Comparison of ENCODE assay signal across 8 cellular contexts in the genomic region with DNA sequence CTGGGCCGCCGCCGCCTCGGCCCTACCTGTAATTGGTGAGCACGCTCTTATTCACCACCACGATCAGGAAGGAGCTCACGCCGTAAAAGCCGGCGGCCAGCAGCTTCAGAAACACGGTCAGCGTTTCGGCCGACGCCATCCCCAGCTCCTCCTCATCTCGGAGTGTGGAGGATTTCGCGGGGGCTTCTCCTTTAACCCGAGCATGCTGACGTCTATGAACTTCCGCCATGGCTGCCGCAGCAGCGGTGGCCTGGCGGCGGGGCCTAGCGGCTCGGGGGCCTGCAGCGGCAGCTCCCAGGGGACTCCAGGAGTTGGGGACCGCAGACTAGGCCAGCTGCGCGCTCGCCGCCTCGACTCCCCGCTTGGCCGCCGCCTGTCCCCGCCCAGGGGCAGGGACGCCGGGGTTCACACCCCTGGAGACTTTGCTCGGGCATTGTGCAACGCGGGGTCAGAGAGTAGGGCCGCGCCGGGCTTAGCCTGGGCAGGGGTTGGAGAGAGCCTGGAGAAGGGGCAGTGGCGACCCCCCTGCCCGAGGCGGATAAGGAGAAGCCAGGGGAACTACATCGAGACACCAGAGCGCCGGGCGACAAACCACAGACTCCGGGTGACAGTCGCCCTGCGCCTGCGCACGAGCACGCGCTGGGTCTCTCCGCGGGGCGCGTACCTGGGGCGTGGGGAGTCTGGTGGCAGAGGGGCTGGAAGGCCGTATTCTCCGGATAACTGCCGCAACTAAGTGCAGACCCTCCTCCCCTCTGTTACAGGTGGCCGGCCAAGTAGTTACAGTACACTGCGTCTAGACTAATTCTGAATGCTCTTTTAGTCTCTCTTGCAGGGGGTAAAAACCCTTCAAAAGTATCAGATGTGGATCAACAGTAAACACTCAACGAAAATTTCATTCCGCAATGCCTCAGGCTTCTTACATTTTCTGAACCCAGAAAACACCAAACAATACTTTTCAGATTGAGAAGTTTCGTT. TPM values are rescaled to one million over a fixed set of nuclear protein-coding genes. Genes with fewer than 3 reads are reported as not detected.
A peak's percentile ranks its signal among the peaks of the same experiment; 100 is the strongest.
DNase-seq lines count a peak whose midpoint lies in the region; ATAC-seq and TF ChIP-seq lines count a peak whose summit lies in the region.

Gene SLC35D1 (minus strand): TSS at position 364 of the 975 bp plus-strand sequence. CDS start 135 bp downstream, at position 229.

- intact Hi-C loops in left ventricle myocardium inferior (cut with micrococcal nuclease) = no loop called here
- intact Hi-C loops in prostate gland (cut with DNase I) = loop anchor here (5.0 to 10.0 kb wide), 2 partner anchors 91 to 122 kb away; no protein-coding TSS in a partner anchor

- peak; percentile 88 for ATAC-seq in HG02759 (IDR thresholded peaks at IDR 0.05; ENCODE audit: unreplicated experiment)

- peaks cover 42% of the 10 kb centered on the region for H3K4me1 ChIP-seq in left ventricle myocardium inferior
- no peaks in the 10 kb centered on the region for H3K4me1 ChIP-seq in prostate gland (replicated peaks)
- H3K4me1 ChIP-seq in urinary bladder (ENCODE audit: insufficient read depth) = no peaks in the 10 kb centered on the region

- TF ChIP-seq CTCF in GM13976 (IDR thresholded peaks at IDR 0.05; ENCODE audit: borderline replicate concordance, control extremely low read depth, extremely low read depth, insufficient read depth, missing control alignments) (no peak), left ventricle myocardium inferior (IDR thresholded peaks at IDR 0.05; ENCODE audit: borderline replicate concordance) (no peak), prostate gland (IDR thresholded peaks at IDR 0.05) (no peak)

- WGBS in adipose tissue, 3 donors = 0 to 1% (median 1%) methylated on average over 61 to 73 of the region's 73 CpGs
- under 1% methylated on average over 73 of the region's 73 CpGs for WGBS in prostate gland
- WGBS in urinary bladder = under 1% methylated on average over 73 of the region's 73 CpGs

- in situ Hi-C loops in GM13976 (cut with MboI; ENCODE audit: low sequenced_read_pairs, unreplicated experiment) = no loop called here

- H3K4me3 ChIP-seq in left ventricle myocardium inferior (peak within 1 kb of the TSS; percentile 84), prostate gland (peak within 1 kb of the TSS; percentile 57 to 89), urinary bladder (ENCODE audit: low read depth, low read length) (peak within 1 kb of the TSS; percentile 83)

- H3K27me3 ChIP-seq in left ventricle myocardium inferior (ENCODE audit: low read depth) (no peaks in the 10 kb centered on the region), prostate gland (replicated peaks; ENCODE audit: insufficient read depth) (no peaks in the 10 kb centered on the region)

- H3K36me3 ChIP-seq in left ventricle myocardium inferior = peaks cover 21% of the 10 kb centered on the region
- H3K36me3 ChIP-seq in prostate gland = no peaks in the 10 kb centered on the region
- no peaks in the 10 kb centered on the region for H3K36me3 ChIP-seq in urinary bladder (ENCODE audit: insufficient read depth)

- TF ChIP-seq POLR2A in prostate gland (IDR thresholded peaks at IDR 0.05) = no peak

- H3K27ac ChIP-seq in adipose tissue (ENCODE audit: low read depth, low read length) = peak within 1 kb of the TSS; percentile 14
- H3K27ac ChIP-seq in left ventricle myocardium inferior (replicated peaks) = peak within 1 kb of the TSS; percentile 98
- H3K27ac ChIP-seq in prostate gland = peak within 1 kb of the TSS; percentile 91 to 95
- peak within 1 kb of the TSS; percentile 97 for H3K27ac ChIP-seq in urinary bladder (ENCODE audit: low read depth)

- DNase-seq in GM13976 (ENCODE audit: low spot score) (peak; percentile 90), NCI-H1105 treated with DMSO at 0.1 percent for 48 hours (lab: John Stamatoyannopoulos, UW) (peak; percentile 92), T-helper 1 cell (peak; percentile 46 to 78 (median 71)), left ventricle myocardium inferior (peak; percentile 71), prostate gland (ENCODE audit: low spot score) (peak; percentile 64)

- H3K9me3 ChIP-seq in left ventricle myocardium inferior (replicated peaks) = no peaks in the 10 kb centered on the region
- no peaks in the 10 kb centered on the region for H3K9me3 ChIP-seq in prostate gland

RNA-seq across cellular contexts. Expression of gene SLC35D1, which starts in this region (rescaled TPM):
- polyA plus RNA-seq in adipose tissue = 1 to 10 TPM; 2.4 to 3.5 (median 2.7) TPM
- 2.6 TPM for total RNA-seq in left ventricle myocardium inferior
- 10 to 100 TPM; 13.0 to 13.2 TPM for total RNA-seq in prostate gland
- total RNA-seq in urinary bladder = 20.3 TPM
- polyA plus RNA-seq in urinary bladder = 6.0 TPM

Comparison
In these comparisons a context has a peak if more than half of its experiments do, and no peak if none do; other contexts are left out.
1. Peak in every context shown above with its lines: DNase-seq, ATAC-seq, H3K4me3 ChIP-seq and H3K27ac ChIP-seq.
2. H3K27ac ChIP-seq: peak in every context shown above with its lines; median percentile 98 in left ventricle myocardium inferior; 97 in urinary bladder; 93 in prostate gland; 14 in adipose tissue.